9 cellular contexts compared by ENCODE assay signal in genomic region chr17:57935833-57936807, GRCh38. TPM values are rescaled to one million over a fixed set of nuclear protein-coding genes. Genes with fewer than 3 reads are reported as not detected.
DNase-seq lines count a peak whose midpoint lies in the region; ATAC-seq and TF ChIP-seq lines count a peak whose summit lies in the region.
"Had no signal": no experiment of that assay in that cellular context is flagged by ENCODE, and none has a peak within 500 bp of the region (broad histone marks: within the 10 kb centered on the region; RNA-seq: fewer than 3 reads in every experiment).

No MANE protein-coding gene starts in this region.

- H2AFZ ChIP-seq in neuron (ENCODE audit: low read depth, low read length): no peak overlapping the region

- no peaks in the 10 kb centered on the region for H3K27me3 ChIP-seq in neuron (ENCODE audit: insufficient read depth, low read length)

- H3K9me3 ChIP-seq in neuron (ENCODE audit: low read length): no peaks in the 10 kb centered on the region

- TF ChIP-seq CTCF in fibroblast of mammary gland (conservative IDR thresholded peaks at IDR 0.05; ENCODE audit: control insufficient read depth, insufficient read depth, low read depth, low read length): no peak

- H3K36me3 ChIP-seq in neuron (ENCODE audit: insufficient read depth, low read length): no peaks in the 10 kb centered on the region

- peaks cover 62% of the 10 kb centered on the region for H3K4me1 ChIP-seq in neuron (ENCODE audit: insufficient read depth, low read length)

- no peak for ATAC-seq in GM19351 (IDR thresholded peaks at IDR 0.05; ENCODE audit: unreplicated experiment)
- ATAC-seq in GM18519 (IDR thresholded peaks at IDR 0.05; ENCODE audit: low FRiP score, unreplicated experiment): no peak
- no peak for ATAC-seq in GM18858 (IDR thresholded peaks at IDR 0.05; ENCODE audit: unreplicated experiment)

- DNase-seq in AG20443 (ENCODE audit: low spot score) (peak; percentile 86), RPMI7951 (ENCODE audit: low read depth) (peak; percentile 85), fibroblast of mammary gland (ENCODE audit: low read depth) (peak; percentile 53), NCI-H128 (lab: John Stamatoyannopoulos, UW; ENCODE audit: unreplicated experiment) (no peak)
- DNase-seq: NCI-H1694 had no signal

- no peak overlapping the region for H3K4me3 ChIP-seq in fibroblast of mammary gland (ENCODE audit: control insufficient read depth, low read depth, low read length)
- peak overlapping the region; percentile 13 for H3K4me3 ChIP-seq in neuron (ENCODE audit: low read length)

RNA-seq across cellular contexts. Expression of gene CUEDC1, which starts 19.1 kb away (rescaled TPM):
- total RNA-seq in RPMI7951 (2014; rRNA removed; shearing (Covaris generic)): 6.4 and 6.6 TPM in 2 replicates

RNA-seq across cellular contexts. Expression of gene VEZF1, which starts 51.9 kb away (rescaled TPM):
- total RNA-seq in RPMI7951 (2014; rRNA removed; shearing (Covaris generic)): 65.2 and 78.7 TPM in 2 replicates
